Comparison of ENCODE assay signal across 8 cellular contexts in genomic region chr20:3174442-3175263, GRCh38. TPM values are rescaled to one million over a fixed set of nuclear protein-coding genes. Genes with fewer than 3 reads are reported as not detected.
A peak's percentile ranks its signal among the peaks of the same experiment; 100 is the strongest.
DNase-seq lines count a peak whose midpoint lies in the region; ATAC-seq and TF ChIP-seq lines count a peak whose summit lies in the region.

No MANE protein-coding gene starts in this region.

- peak overlapping the region; percentile 77 for H3K4me2 ChIP-seq in neural progenitor cell

- peak overlapping the region; percentile 95 for H2AFZ ChIP-seq in neural progenitor cell (replicated peaks)

- peaks cover 24% of the 10 kb centered on the region for H3F3A ChIP-seq in neural progenitor cell (ENCODE audit: low read depth)

- H3K27me3 Mint-ChIP-seq in neural progenitor cell (ENCODE audit: insufficient read depth, low read depth): peaks cover 14% of the 10 kb centered on the region

- H3K79me2 ChIP-seq in neural progenitor cell (ENCODE audit: low read depth): peaks cover 10% of the 10 kb centered on the region

- H3K4me3 Mint-ChIP-seq in neural progenitor cell: peak overlapping the region; percentile 96

- H3K27me3 ChIP-seq in NT2/D1 (ENCODE audit: insufficient read depth, insufficient read length): no peaks in the 10 kb centered on the region
- peaks cover 3% of the 10 kb centered on the region for H3K27me3 ChIP-seq in effector memory CD4-positive, alpha-beta T cell (replicated peaks; ENCODE audit: control insufficient read depth, insufficient read depth, low read length, poor library complexity, severe bottlenecking)
- no peaks in the 10 kb centered on the region for H3K27me3 ChIP-seq in neural progenitor cell

- H4K20me1 ChIP-seq in neural progenitor cell (ENCODE audit: low read depth): peaks cover 12% of the 10 kb centered on the region

- ATAC-seq in GM18873 (IDR thresholded peaks at IDR 0.05; ENCODE audit: low FRiP score, unreplicated experiment) (no peak), GM18907 (IDR thresholded peaks at IDR 0.05; ENCODE audit: unreplicated experiment) (no peak)

- H3K4me1 Mint-ChIP-seq in neural progenitor cell: peaks cover 27% of the 10 kb centered on the region

- no peaks in the 10 kb centered on the region for H3K36me3 Mint-ChIP-seq in neural progenitor cell

- no peak overlapping the region for H3K27ac ChIP-seq in effector memory CD4-positive, alpha-beta T cell (ENCODE audit: insufficient read depth, low read length, poor library complexity, severe bottlenecking)
- H3K27ac ChIP-seq in neural progenitor cell: no peak overlapping the region

- H3K9me3 ChIP-seq in NT2/D1 (ENCODE audit: insufficient read depth, low read length): no peaks in the 10 kb centered on the region
- H3K9me3 ChIP-seq in effector memory CD4-positive, alpha-beta T cell (ENCODE audit: control insufficient read depth, low read length): no peaks in the 10 kb centered on the region
- no peaks in the 10 kb centered on the region for H3K9me3 ChIP-seq in neural progenitor cell (ENCODE audit: low read depth)

- TF ChIP-seq CTCF in neural progenitor cell (IDR thresholded peaks at IDR 0.05): no peak

- DNase-seq in EL (peak; percentile 15), NT2/D1 (ENCODE audit: low read depth, low spot score) (peak; percentile 63), neural progenitor cell (ENCODE audit: low spot score) (peak; percentile 75), NCI-H524 treated with DMSO at 0.1 percent for 48 hours (lab: John Stamatoyannopoulos, UW) (no peak)
- DNase-seq in effector memory CD4-positive, alpha-beta T cell: no peak
- DNase-seq in stimulated activated CD4-positive, alpha-beta T cell treated with anti-CD3 and anti-CD28 coated beads, Interleukin-4, amount 100 ng/mL, for 24 hours: no peak

- H3K27ac Mint-ChIP-seq in neural progenitor cell: no peak overlapping the region

- H3K4me1 ChIP-seq in NT2/D1 (ENCODE audit: insufficient read depth, insufficient read length): peaks cover 10% of the 10 kb centered on the region
- peaks cover 17% of the 10 kb centered on the region for H3K4me1 ChIP-seq in effector memory CD4-positive, alpha-beta T cell (ENCODE audit: control insufficient read depth, insufficient read depth, low read length, poor library complexity, severe bottlenecking)
- peaks cover 20% of the 10 kb centered on the region for H3K4me1 ChIP-seq in neural progenitor cell

- H3K9me3 Mint-ChIP-seq in neural progenitor cell: no peaks in the 10 kb centered on the region

- peaks cover 3% of the 10 kb centered on the region for H3K36me3 ChIP-seq in NT2/D1 (ENCODE audit: insufficient read depth, insufficient read length, low read length)
- H3K36me3 ChIP-seq in effector memory CD4-positive, alpha-beta T cell (ENCODE audit: control insufficient read depth, insufficient read depth, low read length): no peaks in the 10 kb centered on the region
- no peaks in the 10 kb centered on the region for H3K36me3 ChIP-seq in neural progenitor cell

- H3K4me3 ChIP-seq in NT2/D1 (ENCODE audit: insufficient read length, low read depth): peak overlapping the region; percentile 83
- H3K4me3 ChIP-seq in effector memory CD4-positive, alpha-beta T cell (ENCODE audit: insufficient read depth, low read depth, low read length, poor library complexity, severe bottlenecking): peak overlapping the region; percentile 94
- peak overlapping the region; percentile 96 for H3K4me3 ChIP-seq in neural progenitor cell

- H3K9ac ChIP-seq in NT2/D1 (ENCODE audit: insufficient read length, low read depth): peak overlapping the region; percentile 97
- peak overlapping the region; percentile 40 for H3K9ac ChIP-seq in neural progenitor cell

RNA-seq across cellular contexts. Expression of gene LZTS3, which starts 1.3 kb away (rescaled TPM):
- total RNA-seq in neural progenitor cell (ENCODE audit: low replicate concordance): 3.7 and 12.5 TPM in 2 replicates

RNA-seq across cellular contexts. Expression of gene FASTKD5, which starts 15.0 kb away (rescaled TPM):
- total RNA-seq in neural progenitor cell (ENCODE audit: low replicate concordance): 13.2 and 17.7 TPM in 2 replicates

RNA-seq across cellular contexts. Expression of gene UBOX5, which starts 15.0 kb away (rescaled TPM):
- total RNA-seq in neural progenitor cell (ENCODE audit: low replicate concordance): 3.7 and 6.2 TPM in 2 replicates

RNA-seq across cellular contexts. Expression of gene DDRGK1, which starts 29.8 kb away (rescaled TPM):
- total RNA-seq in neural progenitor cell (ENCODE audit: low replicate concordance): 27.9 and 58.4 TPM in 2 replicates

RNA-seq across cellular contexts. Expression of gene ITPA, which starts 34.6 kb away (rescaled TPM):
- 18.2 and 27.7 TPM in 2 replicates for total RNA-seq in neural progenitor cell (ENCODE audit: low replicate concordance)

Comparison
In these comparisons a context has a peak if more than half of its experiments do, and no peak if none do; other contexts are left out.
1. DNase-seq: peak in EL (single experiment), NT2/D1 (single experiment) and neural progenitor cell (single experiment); none in effector memory CD4-positive, alpha-beta T cell (0 of 3), stimulated activated CD4-positive, alpha-beta T cell treated with anti-CD3 and anti-CD28 coated beads, Interleukin-4, amount 100 ng/mL, for 24 hours (single experiment) and NCI-H524 treated with DMSO at 0.1 percent for 48 hours (single experiment).
2. Peak in every context shown above with its lines, with median percentiles within 50 percentile points of each other: H3K4me3 ChIP-seq.